19 cellular contexts compared by ENCODE assay signal in the genomic region with DNA sequence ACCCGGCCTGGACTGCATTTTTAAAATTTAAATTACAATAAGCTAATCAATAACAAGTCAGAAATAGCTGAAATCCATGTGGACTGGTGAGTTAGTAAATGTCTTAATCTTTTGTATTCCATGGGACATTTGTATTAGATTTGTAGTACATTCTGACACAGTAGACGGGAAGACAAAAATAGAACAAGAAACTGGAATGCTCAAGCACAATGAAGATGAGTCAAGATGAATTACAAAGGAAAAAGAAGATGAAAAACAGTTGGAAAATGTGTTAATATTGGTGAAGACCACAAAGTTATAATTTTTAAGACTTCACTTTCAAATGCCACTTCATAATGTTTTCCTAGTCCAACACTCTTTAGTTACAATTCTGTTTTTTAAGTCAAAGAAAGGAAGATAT.
DNase-seq lines count a peak whose midpoint lies in the region; ATAC-seq and TF ChIP-seq lines count a peak whose summit lies in the region.
"Had no signal": no experiment of that assay in that cellular context is flagged by ENCODE, and none has a peak within 500 bp of the region (broad histone marks: within the 10 kb centered on the region; RNA-seq: fewer than 3 reads in every experiment).

No MANE protein-coding gene starts in this region.

- no peaks in the 10 kb centered on the region for H3K4me1 Mint-ChIP-seq in activated naive CD4-positive, alpha-beta T cell treated with anti-CD3 and anti-CD28 coated beads, Interleukin-2, amount 10 ng/mL, durations not matched to agents 7 days and 5 days
- H3K4me1 Mint-ChIP-seq: CD14-positive monocyte, H9, IgD-negative memory B cell had no signal

- CTCF ChIA-PET in SK-N-SH (lab: Yijun Ruan, JAX) (no interaction called here), GM10248 (lab: Yijun Ruan, JAX) (interaction anchor here (1.1 kb wide), 1 partner anchor 13 kb away, joined by 3 read pairs; no protein-coding TSS in a partner anchor)
- CTCF ChIA-PET in activated naive CD4-positive, alpha-beta T cell treated with anti-CD3 and anti-CD28 coated beads, Interleukin-2, amount 10 ng/mL, durations not matched to agents 7 days and 5 days (lab: Charles Lee): no interaction called here

- H3K79me2 ChIP-seq in SK-N-SH (ENCODE audit: insufficient read depth): no peaks in the 10 kb centered on the region

- H3K4me3 Mint-ChIP-seq in activated naive CD4-positive, alpha-beta T cell treated with anti-CD3 and anti-CD28 coated beads, Interleukin-2, amount 10 ng/mL, durations not matched to agents 7 days and 5 days: no peak overlapping the region
- H3K4me3 Mint-ChIP-seq: CD14-positive monocyte; CD8-positive, alpha-beta T cell; H9; IgD-negative memory B cell had no signal

- TF ChIP-seq EP300 in SK-N-SH (IDR thresholded peaks at IDR 0.05; ENCODE audit: borderline replicate concordance in 1 of 2, low read depth in 1 of 2, low read length in 1 of 2): no peak

- no peaks in the 10 kb centered on the region for H3K27me3 Mint-ChIP-seq in activated naive CD4-positive, alpha-beta T cell treated with anti-CD3 and anti-CD28 coated beads, Interleukin-2, amount 10 ng/mL, durations not matched to agents 7 days and 5 days
- H3K27me3 Mint-ChIP-seq: IgD-negative memory B cell had no signal

- no peaks in the 10 kb centered on the region for H3K9me2 ChIP-seq in SK-N-SH

- TF ChIP-seq CTCF in SK-N-SH (IDR thresholded peaks at IDR 0.05) (no peak), GM10248 (IDR thresholded peaks at IDR 0.05; ENCODE audit: control extremely low read depth, extremely low read depth, low read depth, missing control alignments) (no peak)

- H2AFZ ChIP-seq in SK-N-SH (ENCODE audit: low read depth): no peak overlapping the region

- no peak for ATAC-seq in left lobe of liver
- ATAC-seq: CD8-positive, alpha-beta T cell; GM12878 had no signal

- H3K4me2 ChIP-seq in SK-N-SH: no peak overlapping the region

- H3K27me3 ChIP-seq in SK-N-SH (ENCODE audit: insufficient read depth): no peaks in the 10 kb centered on the region

- no peaks in the 10 kb centered on the region for H4K20me1 ChIP-seq in SK-N-SH (ENCODE audit: insufficient read depth)

- WGBS in SK-N-SH (ENCODE audit: low lambda C conversion rate): 76% methylated on average over 2 of the region's 2 CpGs

- H3K36me3 Mint-ChIP-seq in activated naive CD4-positive, alpha-beta T cell treated with anti-CD3 and anti-CD28 coated beads, Interleukin-2, amount 10 ng/mL, durations not matched to agents 7 days and 5 days: peaks cover 48% of the 10 kb centered on the region

- no peak for TF ChIP-seq RAD21 in SK-N-SH (IDR thresholded peaks at IDR 0.05; ENCODE audit: low read length)

- no peak overlapping the region for H3K9ac ChIP-seq in SK-N-SH

- H3K36me3 ChIP-seq in SK-N-SH (replicated peaks in 1 of 2; ENCODE audit: control insufficient read depth in 1 of 2, insufficient read depth in 2 of 2, low read length in 1 of 2): peaks cover 2 to 13% of the 10 kb centered on the region in 2 experiments

- no peak overlapping the region for H3K4me3 ChIP-seq in SK-N-SH (ENCODE audit: low read depth in 2 of 2, low read length in 1 of 2)
- H3K4me3 ChIP-seq: GM12878 had no signal

- POLR2A ChIA-PET in SK-N-SH (lab: Yijun Ruan, JAX) (no interaction called here), GM10248 (lab: Yijun Ruan, JAX) (no interaction called here)

- no peaks in the 10 kb centered on the region for H3K9me3 Mint-ChIP-seq in activated naive CD4-positive, alpha-beta T cell treated with anti-CD3 and anti-CD28 coated beads, Interleukin-2, amount 10 ng/mL, durations not matched to agents 7 days and 5 days
- H3K9me3 Mint-ChIP-seq: CD14-positive monocyte; CD8-positive, alpha-beta T cell; H9; IgD-negative memory B cell had no signal

- H3F3A ChIP-seq in SK-N-SH (replicated peaks; ENCODE audit: insufficient read depth): peaks cover 8% of the 10 kb centered on the region

- H3K4me1 ChIP-seq in SK-N-SH (ENCODE audit: control insufficient read depth in 1 of 2, insufficient read depth in 2 of 2, low read depth in 1 of 2, low read length in 1 of 2): peaks cover 0 to 7% of the 10 kb centered on the region in 2 experiments; a peak in 2 of 4 replicates

- H3K27ac ChIP-seq in SK-N-SH (ENCODE audit: low read depth in 2 of 2, low read length in 1 of 2): peak overlapping the region in 1 of 2 experiments; percentile 47; a peak in 3 of 4 replicates

- no peaks in the 10 kb centered on the region for H3K9me3 ChIP-seq in SK-N-SH

- DNase-seq in AG08395 (ENCODE audit: low spot score) (peak; percentile 19), GM03348 (ENCODE audit: low spot score) (peak; percentile 20), SK-N-SH (no peak), fibroblast of peridontal ligament (ENCODE audit: extremely low read depth) (peak; percentile 16), left lobe of liver (ENCODE audit: low spot score) (no peak), AG08396 (ENCODE audit: low spot score) (no peak), GM10248 (ENCODE audit: extremely low spot score) (no peak)
- no peak for DNase-seq in activated naive CD4-positive, alpha-beta T cell treated with anti-CD3 and anti-CD28 coated beads, Interleukin-2, amount 10 ng/mL, durations not matched to agents 7 days and 5 days
- DNase-seq: 8988T; CD8-positive, alpha-beta T cell; COR-L47; DMS153; DND-41; GF-D8; GOT3; H9 had no signal

- no peak overlapping the region for H3K27ac Mint-ChIP-seq in activated naive CD4-positive, alpha-beta T cell treated with anti-CD3 and anti-CD28 coated beads, Interleukin-2, amount 10 ng/mL, durations not matched to agents 7 days and 5 days
- H3K27ac Mint-ChIP-seq: CD14-positive monocyte; CD8-positive, alpha-beta T cell; H9; IgD-negative memory B cell had no signal

TF ChIP-seq in SK-N-SH, 30 proteins besides CTCF, POLR2A, EP300 and RAD21:
- TF ChIP-seq ZBTB33 (IDR thresholded peaks at IDR 0.05; ENCODE audit: borderline replicate concordance, low read depth): no peak
- TF ChIP-seq, protein P1, sequence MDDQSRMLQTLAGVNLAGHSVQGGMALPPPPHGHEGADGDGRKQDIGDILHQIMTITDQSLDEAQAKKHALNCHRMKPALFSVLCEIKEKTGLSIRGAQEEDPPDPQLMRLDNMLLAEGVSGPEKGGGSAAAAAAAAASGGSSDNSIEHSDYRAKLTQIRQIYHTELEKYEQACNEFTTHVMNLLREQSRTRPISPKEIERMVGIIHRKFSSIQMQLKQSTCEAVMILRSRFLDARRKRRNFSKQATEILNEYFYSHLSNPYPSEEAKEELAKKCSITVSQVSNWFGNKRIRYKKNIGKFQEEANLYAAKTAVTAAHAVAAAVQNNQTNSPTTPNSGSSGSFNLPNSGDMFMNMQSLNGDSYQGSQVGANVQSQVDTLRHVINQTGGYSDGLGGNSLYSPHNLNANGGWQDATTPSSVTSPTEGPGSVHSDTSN (IDR thresholded peaks at IDR 0.05): peak; percentile 33; the same call in 1 of the 2 replicates
- TF ChIP-seq MEF2A (IDR thresholded peaks at IDR 0.05; ENCODE audit: borderline replicate concordance, low read depth): peak; percentile 73; the same call in 1 of the 2 replicates
- no peak for TF ChIP-seq GATA2 (CRISPR knock-in tag; IDR thresholded peaks at IDR 0.05)
- TF ChIP-seq TCF12 (IDR thresholded peaks at IDR 0.05): peak; percentile 53
- no peak for TF ChIP-seq JUND (IDR thresholded peaks at IDR 0.05)
- no peak for TF ChIP-seq SMC3 (IDR thresholded peaks at IDR 0.05; ENCODE audit: low read depth, low read length)

Comparison
In these comparisons a context has a peak if more than half of its experiments do, and no peak if none do; other contexts are left out.
1. DNase-seq: peak in AG08395 (single experiment), GM03348 (single experiment) and fibroblast of peridontal ligament (single experiment); none in SK-N-SH (single experiment), left lobe of liver (single experiment), AG08396 (single experiment), activated naive CD4-positive, alpha-beta T cell treated with anti-CD3 and anti-CD28 coated beads, Interleukin-2, amount 10 ng/mL, durations not matched to agents 7 days and 5 days (single experiment) and GM10248 (single experiment).